ENCODE assay signal across 24 cellular contexts in genomic region chr2:105730170-105730569, GRCh38.
"Had no signal": no experiment of that assay in that cellular context is flagged by ENCODE, and none has a peak within 500 bp of the region (broad histone marks: within the 10 kb centered on the region; RNA-seq: fewer than 3 reads in every experiment).

No MANE protein-coding gene starts in this region.

- DNase-seq: dorsolateral prefrontal cortex; effector CD4-positive, alpha-beta T cell; foreskin keratinocyte; heart left ventricle; hippocampal formation; left ventricle myocardium superior; lower lobe of right lung; naive B cell; pancreas; stimulated activated CD4-positive, alpha-beta T cell treated with anti-CD3 and anti-CD28 coated beads, Interleukin-2, amount 100 ng/mL, for 24 hours; stimulated activated CD4-positive, alpha-beta T cell treated with anti-CD3 and anti-CD28 coated beads, Interleukin-4, amount 100 ng/mL, for 24 hours; stimulated activated naive CD4-positive, alpha-beta T cell treated with Interleukin-2 at 50 U/mL for 16 hours; stomach; thyroid gland had no signal

- FAIRE-seq: colon, islet of Langerhans, pancreas had no signal

- H3K36me3 ChIP-seq: gastroesophageal sphincter, heart left ventricle, lower lobe of right lung, neutrophil, pancreas, right atrium auricular region, stomach, thyroid gland had no signal

- H3K9me3 ChIP-seq: neutrophil, pancreas, thyroid gland had no signal

- H3K4me3 ChIP-seq: dorsolateral prefrontal cortex, gastroesophageal sphincter, heart left ventricle, lower lobe of right lung, pancreas, right atrium auricular region, stomach, thyroid gland had no signal

- H3K4me1 ChIP-seq: gastroesophageal sphincter, lower lobe of right lung, pancreas, stomach had no signal

- ATAC-seq: esophagus mucosa; foreskin keratinocyte; gastroesophageal sphincter; heart left ventricle; left ventricle myocardium superior; lower lobe of right lung; natural killer cell treated with Interleukin-12 subunit alpha and Interleukin-12 subunit beta and Interleukin-15 and Interleukin-18, amount 100 ng/mL, for 72 hours; pancreas; sciatic nerve; stimulated activated effector memory CD8-positive, alpha-beta T cell treated with anti-CD3 and anti-CD28 coated beads, Interleukin-12 subunit alpha, Interleukin-12 subunit beta, amount 100 ng/mL, for 72 hours had no signal

- H3K27ac ChIP-seq: epithelial cell of prostate, foreskin keratinocyte, gastroesophageal sphincter, heart left ventricle, lower lobe of right lung, neutrophil, pancreas, right atrium auricular region, stomach, thyroid gland had no signal
